ENCODE assay signal across 8 cellular contexts in the genomic region with DNA sequence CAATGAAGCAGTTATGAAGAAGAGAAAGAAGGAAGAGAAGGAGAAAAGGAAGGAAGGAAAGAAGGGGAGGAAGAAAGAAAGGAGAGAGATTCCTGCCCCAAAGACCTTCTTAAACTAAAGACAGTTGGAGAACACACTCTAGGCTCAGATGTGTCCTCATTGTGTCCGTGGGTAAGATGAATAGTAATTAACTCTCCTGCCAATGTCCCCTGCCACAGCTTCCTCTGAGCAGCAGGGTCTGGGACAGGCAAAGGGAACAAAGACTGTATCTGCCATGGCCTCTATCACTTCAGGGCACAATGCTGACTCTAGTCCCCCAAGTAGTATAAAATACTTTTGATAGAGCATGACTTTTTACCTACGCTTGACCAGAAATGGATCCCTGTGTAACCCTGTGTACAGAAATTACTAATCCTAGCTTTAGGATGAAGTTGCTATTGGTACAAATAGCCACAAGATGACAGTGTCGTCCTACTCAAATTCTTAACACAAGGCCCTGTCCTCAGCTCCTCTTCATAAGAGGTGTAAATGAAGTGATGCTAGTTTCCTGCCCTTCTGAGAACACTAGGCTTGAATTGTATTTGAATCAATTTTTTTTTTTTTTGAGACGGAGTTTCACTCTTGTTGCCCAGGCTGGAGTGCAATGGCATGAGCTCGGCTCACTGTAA.
DNase-seq lines count a peak whose midpoint lies in the region; ATAC-seq, FAIRE-seq and TF ChIP-seq lines count a peak whose summit lies in the region.

No MANE protein-coding gene starts in this region.

- H3K9me3 ChIP-seq in K562 (replicated peaks; ENCODE audit: control insufficient read depth, insufficient read depth, low read depth, low read length) (no peaks in the 10 kb centered on the region), thyroid gland (no peaks in the 10 kb centered on the region)

- CTCF ChIA-PET in K562 (lab: Yijun Ruan, JAX; ENCODE audit: low intra/inter-chr PET ratio): interaction anchor here (0.6 to 2.1 kb wide), 3 partner anchors 37 to 415 kb away, joined by 3 to 32 read pairs (median 4); no protein-coding TSS in a partner anchor
- CTCF ChIA-PET in activated CD4-positive, alpha-beta memory T cell treated with anti-CD3 and anti-CD28 coated beads, Interleukin-2, amount 10 ng/mL, durations not matched to agents 7 days and 5 days (lab: Charles Lee): interaction anchor here (0.6 to 2.3 kb wide), 13 partner anchors 10 to 880 kb away, joined by 3 to 16 read pairs (median 3); no protein-coding TSS in a partner anchor

- no TSS peak for BruUV-seq in K562 (replicated peaks; lab: Mats Ljungman, UMichigan)

- H3K27me3 ChIP-seq in K562 (ENCODE audit: control insufficient read depth in 2 of 2, insufficient read depth in 2 of 2, low read length in 2 of 2): peaks cover 0 to 4% of the 10 kb centered on the region in 2 experiments; a peak in 1 of 5 replicates
- H3K27me3 ChIP-seq in thyroid gland: no peaks in the 10 kb centered on the region

- no peak overlapping the region for H3K27ac Mint-ChIP-seq in activated CD4-positive, alpha-beta memory T cell treated with anti-CD3 and anti-CD28 coated beads, Interleukin-2, amount 10 ng/mL, durations not matched to agents 7 days and 5 days

- H3K4me2 ChIP-seq in K562 (ENCODE audit: insufficient read depth, low read length): no peak overlapping the region

- POLR2A ChIA-PET in K562 (lab: Yijun Ruan, JAX): interaction anchor here (0.5 to 1.6 kb wide), 9 partner anchors 8 to 1111 kb away, joined by 3 to 10 read pairs (median 3); no protein-coding TSS in a partner anchor
- POLR2A ChIA-PET in activated CD4-positive, alpha-beta memory T cell treated with anti-CD3 and anti-CD28 coated beads, Interleukin-2, amount 10 ng/mL, durations not matched to agents 7 days and 5 days (lab: Charles Lee): no interaction called here

- 4% methylated on average over 4 of the region's 5 CpGs for WGBS in K562 (ENCODE audit: insufficient coverage, low coverage, missing lambda C conversion rate)
- WGBS in thyroid gland, 2 donors: 46 to 52% methylated on average over 5 of the region's 5 CpGs

- H3K9me1 ChIP-seq in K562 (ENCODE audit: control insufficient read depth, insufficient read depth, low read length): no peaks in the 10 kb centered on the region

- H3K9me3 Mint-ChIP-seq in activated CD4-positive, alpha-beta memory T cell treated with anti-CD3 and anti-CD28 coated beads, Interleukin-2, amount 10 ng/mL, durations not matched to agents 7 days and 5 days: no peaks in the 10 kb centered on the region

- H3K4me3 ChIP-seq in K562 (no peak overlapping the region), thyroid gland (replicated peaks in 1 of 3) (no peak overlapping the region)

- peak; percentile 67 for DNase-seq in EH (ENCODE audit: low read depth)
- DNase-seq in NCI-H524 treated with DMSO at 0.1 percent for 48 hours (lab: John Stamatoyannopoulos, UW): peak; percentile 56
- DNase-seq in K562 (ENCODE audit: extremely low read depth in 1 of 4, low spot score in 3 of 4): peak; percentile 39 to 66 (median 48)
- DNase-seq in iris pigment epithelial cell (ENCODE audit: low read depth): peak; percentile 54
- DNase-seq in thyroid gland: no peak
- no peak for DNase-seq in activated CD4-positive, alpha-beta memory T cell treated with anti-CD3 and anti-CD28 coated beads, Interleukin-2, amount 10 ng/mL, durations not matched to agents 7 days and 5 days

- ATAC-seq in HG03432 (IDR thresholded peaks at IDR 0.05; ENCODE audit: unreplicated experiment) (peak; percentile 66), K562 (peak; percentile 93), HG03045 (IDR thresholded peaks at IDR 0.05; ENCODE audit: unreplicated experiment) (no peak)

- FAIRE-seq in K562 (lab: Jason Lieb, UNC): peak; percentile 86

- H3K4me3 Mint-ChIP-seq in activated CD4-positive, alpha-beta memory T cell treated with anti-CD3 and anti-CD28 coated beads, Interleukin-2, amount 10 ng/mL, durations not matched to agents 7 days and 5 days: no peak overlapping the region

- no peaks in the 10 kb centered on the region for H3K79me2 ChIP-seq in K562 (ENCODE audit: control insufficient read depth, insufficient read depth, low read length)

- peaks cover under 1 to 13% of the 10 kb centered on the region in 2 experiments; a peak in 4 of 5 replicates for H3K4me1 ChIP-seq in K562 (replicated peaks in 1 of 2; ENCODE audit: control insufficient read depth in 2 of 2, insufficient read depth in 2 of 2, low read length in 2 of 2)
- no peaks in the 10 kb centered on the region for H3K4me1 ChIP-seq in thyroid gland

- in situ Hi-C loops in K562 (cut with MboI): loop anchor here (5.0 to 25.0 kb wide), 4 partner anchors 35 to 890 kb away; no protein-coding TSS in a partner anchor

- TF ChIP-seq EP300 in K562 (IDR thresholded peaks at IDR 0.05; ENCODE audit: low read length): no peak

- no peaks in the 10 kb centered on the region for H3K36me3 Mint-ChIP-seq in activated CD4-positive, alpha-beta memory T cell treated with anti-CD3 and anti-CD28 coated beads, Interleukin-2, amount 10 ng/mL, durations not matched to agents 7 days and 5 days (ENCODE audit: low read depth)

- TF ChIP-seq CTCF in K562 (IDR thresholded peaks at IDR 0.05 in 2 of 3, conservative IDR thresholded peaks at IDR 0.05 in 1 of 3; ENCODE audit: insufficient read depth in 2 of 3, low read depth in 1 of 3, low read length in 3 of 3) (peak; percentile 51 to 90 (median 77)), thyroid gland (IDR thresholded peaks at IDR 0.05) (peak in 4 of 6 experiments; percentile 16 to 60 (median 44))

- H3K4me1 Mint-ChIP-seq in activated CD4-positive, alpha-beta memory T cell treated with anti-CD3 and anti-CD28 coated beads, Interleukin-2, amount 10 ng/mL, durations not matched to agents 7 days and 5 days: no peaks in the 10 kb centered on the region

- 0 out of 2 replicates have a peak overlapping the region, but pooled peaks have one; percentile 14 for H2AFZ ChIP-seq in K562 (ENCODE audit: low read depth, low read length)

- no peak overlapping the region for H3K27ac ChIP-seq in K562 (ENCODE audit: extremely low read depth, low read depth, low read length)
- H3K27ac ChIP-seq in thyroid gland: no peak overlapping the region

- H3K9ac ChIP-seq in K562 (ENCODE audit: insufficient read depth in 1 of 2, low read depth in 2 of 2, low read length in 2 of 2): no peak overlapping the region

- TF ChIP-seq POLR2A in K562 (conservative IDR thresholded peaks at IDR 0.05): no peak
- TF ChIP-seq POLR2A in thyroid gland (IDR thresholded peaks at IDR 0.05): no peak

- peak; percentile 85 to 94 for TF ChIP-seq RAD21 in K562 (CRISPR knock-in tag; conservative IDR thresholded peaks at IDR 0.05 in 1 of 2, IDR thresholded peaks at IDR 0.05 in 1 of 2)

- intact Hi-C loops in K562 (cut with micrococcal nuclease): loop anchor here (1.0 kb wide), 2 partner anchors 36 to 412 kb away; no protein-coding TSS in a partner anchor
- intact Hi-C loops in thyroid gland (cut with DNase I): no loop called here

- H4K20me1 ChIP-seq in K562 (replicated peaks; ENCODE audit: control insufficient read depth, insufficient read depth, low read length): no peaks in the 10 kb centered on the region

- H3K27me3 Mint-ChIP-seq in activated CD4-positive, alpha-beta memory T cell treated with anti-CD3 and anti-CD28 coated beads, Interleukin-2, amount 10 ng/mL, durations not matched to agents 7 days and 5 days: peaks cover 15% of the 10 kb centered on the region

- no peaks in the 10 kb centered on the region for H3K36me3 ChIP-seq in K562 (ENCODE audit: control insufficient read depth, insufficient read depth, low read length)
- no peaks in the 10 kb centered on the region for H3K36me3 ChIP-seq in thyroid gland

TF ChIP-seq in K562, 482 proteins besides CTCF, POLR2A, EP300 and RAD21 (continues in another document):
- no peak for TF ChIP-seq ZNF707 (CRISPR knock-in tag; conservative IDR thresholded peaks at IDR 0.05)
- TF ChIP-seq, protein P1, sequence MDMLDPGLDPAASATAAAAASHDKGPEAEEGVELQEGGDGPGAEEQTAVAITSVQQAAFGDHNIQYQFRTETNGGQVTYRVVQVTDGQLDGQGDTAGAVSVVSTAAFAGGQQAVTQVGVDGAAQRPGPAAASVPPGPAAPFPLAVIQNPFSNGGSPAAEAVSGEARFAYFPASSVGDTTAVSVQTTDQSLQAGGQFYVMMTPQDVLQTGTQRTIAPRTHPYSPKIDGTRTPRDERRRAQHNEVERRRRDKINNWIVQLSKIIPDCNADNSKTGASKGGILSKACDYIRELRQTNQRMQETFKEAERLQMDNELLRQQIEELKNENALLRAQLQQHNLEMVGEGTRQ (CRISPR knock-in tag; IDR thresholded peaks at IDR 0.05): no peak
- TF ChIP-seq, protein P2, sequence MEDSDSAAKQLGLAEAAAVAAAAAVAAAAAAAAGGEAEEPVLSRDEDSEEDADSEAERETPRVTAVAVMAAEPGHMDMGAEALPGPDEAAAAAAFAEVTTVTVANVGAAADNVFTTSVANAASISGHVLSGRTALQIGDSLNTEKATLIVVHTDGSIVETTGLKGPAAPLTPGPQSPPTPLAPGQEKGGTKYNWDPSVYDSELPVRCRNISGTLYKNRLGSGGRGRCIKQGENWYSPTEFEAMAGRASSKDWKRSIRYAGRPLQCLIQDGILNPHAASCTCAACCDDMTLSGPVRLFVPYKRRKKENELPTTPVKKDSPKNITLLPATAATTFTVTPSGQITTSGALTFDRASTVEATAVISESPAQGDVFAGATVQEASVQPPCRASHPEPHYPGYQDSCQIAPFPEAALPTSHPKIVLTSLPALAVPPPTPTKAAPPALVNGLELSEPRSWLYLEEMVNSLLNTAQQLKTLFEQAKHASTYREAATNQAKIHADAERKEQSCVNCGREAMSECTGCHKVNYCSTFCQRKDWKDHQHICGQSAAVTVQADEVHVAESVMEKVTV (CRISPR knock-in tag; IDR thresholded peaks at IDR 0.05): peak; percentile 78
- TF ChIP-seq, protein P3, sequence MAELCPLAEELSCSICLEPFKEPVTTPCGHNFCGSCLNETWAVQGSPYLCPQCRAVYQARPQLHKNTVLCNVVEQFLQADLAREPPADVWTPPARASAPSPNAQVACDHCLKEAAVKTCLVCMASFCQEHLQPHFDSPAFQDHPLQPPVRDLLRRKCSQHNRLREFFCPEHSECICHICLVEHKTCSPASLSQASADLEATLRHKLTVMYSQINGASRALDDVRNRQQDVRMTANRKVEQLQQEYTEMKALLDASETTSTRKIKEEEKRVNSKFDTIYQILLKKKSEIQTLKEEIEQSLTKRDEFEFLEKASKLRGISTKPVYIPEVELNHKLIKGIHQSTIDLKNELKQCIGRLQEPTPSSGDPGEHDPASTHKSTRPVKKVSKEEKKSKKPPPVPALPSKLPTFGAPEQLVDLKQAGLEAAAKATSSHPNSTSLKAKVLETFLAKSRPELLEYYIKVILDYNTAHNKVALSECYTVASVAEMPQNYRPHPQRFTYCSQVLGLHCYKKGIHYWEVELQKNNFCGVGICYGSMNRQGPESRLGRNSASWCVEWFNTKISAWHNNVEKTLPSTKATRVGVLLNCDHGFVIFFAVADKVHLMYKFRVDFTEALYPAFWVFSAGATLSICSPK (IDR thresholded peaks at IDR 0.05; ENCODE audit: borderline replicate concordance): no peak
- no peak for TF ChIP-seq RBM17 (IDR thresholded peaks at IDR 0.05; ENCODE audit: borderline replicate concordance, low read depth, low read length)
- TF ChIP-seq TBL1XR1 (IDR thresholded peaks at IDR 0.05; ENCODE audit: low read length in 2 of 2): no peak
- 0 out of 2 replicates have a peak, but pooled peaks have one; percentile 11 for TF ChIP-seq ATF7 (IDR thresholded peaks at IDR 0.05)

Comparison
In these comparisons a context has a peak if more than half of its experiments do, and no peak if none do; other contexts are left out.
1. DNase-seq: peak in EH (single experiment), NCI-H524 treated with DMSO at 0.1 percent for 48 hours (single experiment), K562 (4 of 4) and iris pigment epithelial cell (single experiment); none in thyroid gland (0 of 2) and activated CD4-positive, alpha-beta memory T cell treated with anti-CD3 and anti-CD28 coated beads, Interleukin-2, amount 10 ng/mL, durations not matched to agents 7 days and 5 days (single experiment).